In genomic region chr11:65569164-65569972, GRCh38 we compare ENCODE assay signal across 5 cellular contexts. TPM values are rescaled to one million over a fixed set of nuclear protein-coding genes. Genes with fewer than 3 reads are reported as not detected.
DNase-seq lines count a peak whose midpoint lies in the region; ATAC-seq and FAIRE-seq lines count a peak whose summit lies in the region.

No MANE protein-coding gene starts in this region.

- H3K27me3 Mint-ChIP-seq in activated T-helper 2 cell treated with anti-CD3 and anti-CD28 coated beads, Interferon-gamma antibody, Interleukin-2, Interleukin-4, amounts not matched to agents 10 μg/mL and 5 μg/mL and 100 μg/mL, durations not matched to agents 14 hours and 24 hours and 36 hours (ENCODE audit: low read depth), result no peaks in the 10 kb centered on the region

- H2BK120ac ChIP-seq in mesenchymal stem cell (ENCODE audit: low read depth, low read length), result peak overlapping the region; percentile 57

- peak overlapping the region; percentile 66 for H2AFZ ChIP-seq in mesenchymal stem cell (ENCODE audit: low read depth, low read length)

- H3K14ac ChIP-seq in mesenchymal stem cell (ENCODE audit: low read length in 2 of 2), result peak overlapping the region in 1 of 2 experiments; percentile 57

- FAIRE-seq in HTR-8/SVneo (lab: Jason Lieb, UNC), result no peak

- DNase-seq in activated T-helper 2 cell treated with anti-CD3 and anti-CD28 coated beads, Interferon-gamma antibody, Interleukin-2, Interleukin-4, amounts not matched to agents 10 μg/mL and 5 μg/mL and 100 μg/mL, durations not matched to agents 14 hours and 24 hours and 36 hours (ENCODE audit: low spot score), result no peak
- DNase-seq in mesenchymal stem cell, result no peak
- DNase-seq in HTR-8/SVneo (ENCODE audit: insufficient read length, low spot score), result no peak
- no peak for DNase-seq in inferior parietal cortex (ENCODE audit: extremely low spot score)

- no peak overlapping the region for H3K23ac ChIP-seq in mesenchymal stem cell (ENCODE audit: low read length in 2 of 2)

- H2BK15ac ChIP-seq in mesenchymal stem cell (ENCODE audit: low read depth, poor library complexity, severe bottlenecking), result no peak overlapping the region

- peak overlapping the region; percentile 97 for H4K8ac ChIP-seq in mesenchymal stem cell (ENCODE audit: low read length)

- peaks cover 11 to 12% of the 10 kb centered on the region in 2 experiments for H3K36me3 ChIP-seq in mesenchymal stem cell (ENCODE audit: control insufficient read depth in 1 of 2, insufficient read depth in 2 of 2, low read depth in 1 of 2, low read length in 2 of 2)

- H3K18ac ChIP-seq in mesenchymal stem cell (ENCODE audit: low read depth in 1 of 2, low read length in 2 of 2), result peak overlapping the region; percentile 94 to 95

- H2AK5ac ChIP-seq in mesenchymal stem cell (ENCODE audit: low read length, severe bottlenecking), result peak overlapping the region; percentile 92

- peak overlapping the region; percentile 35 to 83 for H3K4ac ChIP-seq in mesenchymal stem cell (ENCODE audit: low read depth in 1 of 2, low read length in 2 of 2)

- H3K27ac Mint-ChIP-seq in activated T-helper 2 cell treated with anti-CD3 and anti-CD28 coated beads, Interferon-gamma antibody, Interleukin-2, Interleukin-4, amounts not matched to agents 10 μg/mL and 5 μg/mL and 100 μg/mL, durations not matched to agents 14 hours and 24 hours and 36 hours, result peak overlapping the region; percentile 98

- H3K4me2 ChIP-seq in mesenchymal stem cell (ENCODE audit: low read length, poor library complexity, severe bottlenecking), result peak overlapping the region; percentile 94

- 20% methylated on average over 27 of the region's 28 CpGs for WGBS in mesenchymal stem cell

- peak overlapping the region in 1 of 2 experiments; percentile 95 for H2BK12ac ChIP-seq in mesenchymal stem cell (ENCODE audit: low read length in 2 of 2)

- no peak overlapping the region for H2BK5ac ChIP-seq in mesenchymal stem cell (ENCODE audit: low read depth, low read length, poor library complexity, severe bottlenecking)

- H3K9ac ChIP-seq in mesenchymal stem cell (ENCODE audit: low read length), result peak overlapping the region; percentile 96

- no peaks in the 10 kb centered on the region for H3K27me3 ChIP-seq in mesenchymal stem cell (ENCODE audit: control insufficient read depth in 1 of 2, insufficient read depth in 1 of 2, low read length in 2 of 2)

- intact Hi-C loops in activated T-helper 2 cell treated with anti-CD3 and anti-CD28 coated beads, Interferon-gamma antibody, Interleukin-2, Interleukin-4, amounts not matched to agents 10 μg/mL and 5 μg/mL and 100 μg/mL, durations not matched to agents 14 hours and 24 hours and 36 hours (cut with micrococcal nuclease), result no loop called here

- H3K79me1 ChIP-seq in mesenchymal stem cell (replicated peaks; ENCODE audit: low read length, poor library complexity, severe bottlenecking), result peaks cover 19% of the 10 kb centered on the region

- peaks cover 32% of the 10 kb centered on the region for H3K4me1 ChIP-seq in mesenchymal stem cell (ENCODE audit: control insufficient read depth, insufficient read depth, low read depth, low read length)

- peaks cover 53% of the 10 kb centered on the region for H3K4me1 Mint-ChIP-seq in activated T-helper 2 cell treated with anti-CD3 and anti-CD28 coated beads, Interferon-gamma antibody, Interleukin-2, Interleukin-4, amounts not matched to agents 10 μg/mL and 5 μg/mL and 100 μg/mL, durations not matched to agents 14 hours and 24 hours and 36 hours (ENCODE audit: low read depth)

- H3K9me3 ChIP-seq in mesenchymal stem cell (ENCODE audit: control insufficient read depth, low read length), result no peaks in the 10 kb centered on the region

- peak overlapping the region; percentile 97 for H3K4me3 Mint-ChIP-seq in activated T-helper 2 cell treated with anti-CD3 and anti-CD28 coated beads, Interferon-gamma antibody, Interleukin-2, Interleukin-4, amounts not matched to agents 10 μg/mL and 5 μg/mL and 100 μg/mL, durations not matched to agents 14 hours and 24 hours and 36 hours (ENCODE audit: low read depth)

- H3K36me3 Mint-ChIP-seq in activated T-helper 2 cell treated with anti-CD3 and anti-CD28 coated beads, Interferon-gamma antibody, Interleukin-2, Interleukin-4, amounts not matched to agents 10 μg/mL and 5 μg/mL and 100 μg/mL, durations not matched to agents 14 hours and 24 hours and 36 hours (ENCODE audit: low read depth), result peaks cover 37% of the 10 kb centered on the region

- H3K9me3 Mint-ChIP-seq in activated T-helper 2 cell treated with anti-CD3 and anti-CD28 coated beads, Interferon-gamma antibody, Interleukin-2, Interleukin-4, amounts not matched to agents 10 μg/mL and 5 μg/mL and 100 μg/mL, durations not matched to agents 14 hours and 24 hours and 36 hours, result no peaks in the 10 kb centered on the region

- ATAC-seq in HG02571 (IDR thresholded peaks at IDR 0.05; ENCODE audit: unreplicated experiment), result peak; percentile 8

- H4K91ac ChIP-seq in mesenchymal stem cell (ENCODE audit: low read length), result peak overlapping the region; percentile 70

- peak overlapping the region; percentile 93 for H3K27ac ChIP-seq in mesenchymal stem cell (ENCODE audit: low read length, poor library complexity, severe bottlenecking)

- peak overlapping the region; percentile 76 to 99 for H3K4me3 ChIP-seq in mesenchymal stem cell (ENCODE audit: insufficient read depth in 1 of 2, low read depth in 1 of 2, low read length in 2 of 2)

RNA-seq across cellular contexts. Expression of gene ZNRD2, which starts 0.9 kb away (rescaled TPM):
- 63.6 and 63.8 TPM in 2 replicates for total RNA-seq in activated T-helper 2 cell treated with anti-CD3 and anti-CD28 coated beads, Interferon-gamma antibody, Interleukin-2, Interleukin-4, amounts not matched to agents 10 μg/mL and 5 μg/mL and 100 μg/mL, durations not matched to agents 14 hours and 24 hours and 36 hours
- 64.9 TPM for polyA plus RNA-seq in mesenchymal stem cell (2013, experiment 1 of 2)
- polyA plus RNA-seq in mesenchymal stem cell (2013, experiment 2 of 2), result 59.8 TPM

RNA-seq across cellular contexts. Expression of gene FAM89B, which starts 3.0 kb away (rescaled TPM):
- total RNA-seq in activated T-helper 2 cell treated with anti-CD3 and anti-CD28 coated beads, Interferon-gamma antibody, Interleukin-2, Interleukin-4, amounts not matched to agents 10 μg/mL and 5 μg/mL and 100 μg/mL, durations not matched to agents 14 hours and 24 hours and 36 hours, result 31.5 and 32.0 TPM in 2 replicates
- 50.0 TPM for polyA plus RNA-seq in mesenchymal stem cell (2013, experiment 1 of 2)
- 53.5 TPM for polyA plus RNA-seq in mesenchymal stem cell (2013, experiment 2 of 2)

RNA-seq across cellular contexts. Expression of gene EHBP1L1, which starts 6.5 kb away (rescaled TPM):
- 163 and 168 TPM in 2 replicates for total RNA-seq in activated T-helper 2 cell treated with anti-CD3 and anti-CD28 coated beads, Interferon-gamma antibody, Interleukin-2, Interleukin-4, amounts not matched to agents 10 μg/mL and 5 μg/mL and 100 μg/mL, durations not matched to agents 14 hours and 24 hours and 36 hours
- polyA plus RNA-seq in mesenchymal stem cell (2013, experiment 1 of 2), result 22.5 TPM
- polyA plus RNA-seq in mesenchymal stem cell (2013, experiment 2 of 2), result 22.6 TPM

RNA-seq across cellular contexts. Expression of gene LTBP3, which starts 11.2 kb away (rescaled TPM):
- 85.3 and 86.4 TPM in 2 replicates for total RNA-seq in activated T-helper 2 cell treated with anti-CD3 and anti-CD28 coated beads, Interferon-gamma antibody, Interleukin-2, Interleukin-4, amounts not matched to agents 10 μg/mL and 5 μg/mL and 100 μg/mL, durations not matched to agents 14 hours and 24 hours and 36 hours
- polyA plus RNA-seq in mesenchymal stem cell (2013, experiment 1 of 2), result 52.8 TPM
- 46.9 TPM for polyA plus RNA-seq in mesenchymal stem cell (2013, experiment 2 of 2)

RNA-seq across cellular contexts. Expression of gene KCNK7, which starts 26.2 kb away (rescaled TPM):
- 0.78 and 2.0 TPM in 2 replicates for total RNA-seq in activated T-helper 2 cell treated with anti-CD3 and anti-CD28 coated beads, Interferon-gamma antibody, Interleukin-2, Interleukin-4, amounts not matched to agents 10 μg/mL and 5 μg/mL and 100 μg/mL, durations not matched to agents 14 hours and 24 hours and 36 hours
- 0.04 TPM for polyA plus RNA-seq in mesenchymal stem cell (2013, experiment 1 of 2)
- 0.08 TPM for polyA plus RNA-seq in mesenchymal stem cell (2013, experiment 2 of 2)
